Comparison of ENCODE assay signal across 8 cellular contexts in the genomic region with DNA sequence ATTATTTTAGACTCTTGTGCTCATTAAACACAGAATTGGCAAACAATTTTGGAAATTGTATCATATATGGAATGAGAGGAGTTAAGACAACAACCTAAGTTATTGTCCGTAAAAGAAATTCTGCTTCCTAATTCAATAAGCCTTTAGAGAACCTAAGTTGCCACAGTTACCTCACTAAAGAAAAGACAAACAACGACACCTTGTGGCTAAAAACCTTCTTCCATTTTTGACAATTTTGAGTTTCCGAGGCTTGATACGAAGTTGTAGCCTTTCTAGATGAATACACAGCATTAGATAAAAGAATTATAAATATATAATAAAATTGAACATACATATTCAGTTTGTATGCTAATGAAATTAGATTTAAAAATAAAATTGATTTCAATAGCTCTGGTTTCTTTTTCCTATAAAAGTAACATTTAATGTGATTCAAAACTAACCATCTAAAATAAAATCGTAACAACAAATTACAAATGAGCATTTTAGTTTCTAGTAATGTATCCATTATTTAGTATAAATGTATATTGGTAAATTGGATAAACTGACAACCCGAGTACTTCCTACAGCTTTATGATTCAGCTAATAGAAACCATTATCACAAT.
DNase-seq lines count a peak whose midpoint lies in the region; ATAC-seq and TF ChIP-seq lines count a peak whose summit lies in the region.

No MANE protein-coding gene starts in this region.

- no peak overlapping the region for H3K14ac ChIP-seq in trophoblast cell (ENCODE audit: low read length)

- no peak overlapping the region for H2AK5ac ChIP-seq in trophoblast cell (ENCODE audit: low read length)

- H2AFZ ChIP-seq in OCI-LY7 (ENCODE audit: low read length) (peak overlapping the region; percentile 64), trophoblast cell (ENCODE audit: insufficient read depth, low read length, poor library complexity) (no peak overlapping the region)

- no peaks in the 10 kb centered on the region for H3K79me1 ChIP-seq in trophoblast cell (ENCODE audit: low read length)

- H3K9me3 ChIP-seq in heart left ventricle (peaks cover 0 to 13% (median 0%) of the 10 kb centered on the region in 12 donors), OCI-LY7 (ENCODE audit: low read length) (no peaks in the 10 kb centered on the region), trophoblast cell (ENCODE audit: insufficient read depth, low read depth, low read length) (peaks cover 6% of the 10 kb centered on the region)

- ATAC-seq in heart left ventricle (no peak), left cardiac atrium (no peak), HG03432 (IDR thresholded peaks at IDR 0.05; ENCODE audit: unreplicated experiment) (peak; percentile 75), HG03135 (IDR thresholded peaks at IDR 0.05; ENCODE audit: unreplicated experiment) (no peak), GM21825 (IDR thresholded peaks at IDR 0.05; ENCODE audit: unreplicated experiment) (no peak)

- DNase-seq in heart left ventricle (no peak), left cardiac atrium (no peak), OCI-LY7 (ENCODE audit: low spot score) (peak; percentile 82), epidermal melanocyte (ENCODE audit: insufficient read length, low spot score) (peak; percentile 29), trophoblast cell (peak; percentile 25 to 94)

- intact Hi-C loops in heart left ventricle (cut with DNase I) (loop anchor here in 6 of 10 donors (2.0 to 10.0 kb wide), 7 partner anchors 662 to 1175 kb away; no protein-coding TSS in a partner anchor), left cardiac atrium (cut with DNase I) (loop anchor here in 1 of 2 donors (5.0 kb wide), 1 partner anchor 775 kb away; no protein-coding TSS in a partner anchor), OCI-LY7 (cut with micrococcal nuclease; ENCODE audit: unreplicated experiment) (loop anchor here (1.0 to 5.0 kb wide), 5 partner anchors 610 to 1172 kb away; a partner anchor contains a TSS)

- H3K4me2 ChIP-seq in OCI-LY7 (ENCODE audit: low read length) (no peak overlapping the region), trophoblast cell (ENCODE audit: low read length) (no peak overlapping the region)

- H3K27ac ChIP-seq in heart left ventricle (no peak overlapping the region), OCI-LY7 (ENCODE audit: low read depth, low read length, poor library complexity, severe bottlenecking) (no peak overlapping the region), trophoblast cell (ENCODE audit: low read depth, low read length) (no peak overlapping the region)

- no peak overlapping the region for H3K9ac ChIP-seq in trophoblast cell (ENCODE audit: low read length)

- H3K4me3 ChIP-seq in heart left ventricle (no peak overlapping the region), OCI-LY7 (ENCODE audit: low read depth, low read length, poor library complexity, severe bottlenecking) (no peak overlapping the region), trophoblast cell (ENCODE audit: low read depth, low read length) (no peak overlapping the region)

- H4K12ac ChIP-seq in trophoblast cell (ENCODE audit: low read depth, low read length) = no peak overlapping the region

- no peak overlapping the region for H2BK12ac ChIP-seq in trophoblast cell (ENCODE audit: low read length)

- H3K18ac ChIP-seq in trophoblast cell (ENCODE audit: low read length) = no peak overlapping the region

- H3K79me2 ChIP-seq in OCI-LY7 (ENCODE audit: insufficient read depth, low read depth, low read length) = no peaks in the 10 kb centered on the region
- no peaks in the 10 kb centered on the region for H3K79me2 ChIP-seq in trophoblast cell (ENCODE audit: control insufficient read depth, insufficient read depth, low read length, poor library complexity)

- TF ChIP-seq CTCF in heart left ventricle (IDR thresholded peaks at IDR 0.05) = peak; percentile 12 to 64 (median 41)
- peak; percentile 89 for TF ChIP-seq CTCF in OCI-LY7 (conservative IDR thresholded peaks at IDR 0.05; ENCODE audit: low read length)

- 28 to 32% (median 31%) methylated on average over 6 of the region's 6 CpGs for WGBS in heart left ventricle, 4 donors
- no CpG with 5 or more reads among the region's 6 CpGs for WGBS in trophoblast cell (ENCODE audit: extremely low coverage, insufficient coverage, insufficient read length)

- H2BK5ac ChIP-seq in trophoblast cell (ENCODE audit: low read depth, low read length, poor library complexity) = no peak overlapping the region

- no peak overlapping the region for H4K8ac ChIP-seq in trophoblast cell (ENCODE audit: low read depth, low read length)

- no TSS peak for BruUV-seq in OCI-LY7 (replicated peaks; lab: Mats Ljungman, UMichigan)

- no peaks in the 10 kb centered on the region for H3K27me3 ChIP-seq in heart left ventricle
- H3K27me3 ChIP-seq in trophoblast cell (ENCODE audit: insufficient read depth, low read length) = no peaks in the 10 kb centered on the region

- CTCF ChIA-PET in OCI-LY7 (lab: Charles Lee; ENCODE audit: unreplicated experiment) = no interaction called here

- H3K4me1 ChIP-seq in heart left ventricle (no peaks in the 10 kb centered on the region), OCI-LY7 (ENCODE audit: insufficient read depth, low read length, poor library complexity, severe bottlenecking) (peaks cover 4% of the 10 kb centered on the region), trophoblast cell (ENCODE audit: control insufficient read depth in 1 of 2, insufficient read depth in 2 of 2, low read length in 2 of 2) (no peaks in the 10 kb centered on the region)

- H3K9me2 ChIP-seq in OCI-LY7 (ENCODE audit: insufficient read depth, low read length) = no peaks in the 10 kb centered on the region

- POLR2A ChIA-PET in OCI-LY7 (lab: Charles Lee) = interaction anchor here (1.2 kb wide), 1 partner anchor 101 kb away, joined by 5 read pairs; no protein-coding TSS in a partner anchor

- no peaks in the 10 kb centered on the region for H4K20me1 ChIP-seq in OCI-LY7 (ENCODE audit: insufficient read depth, low read length)

- H4K91ac ChIP-seq in trophoblast cell (ENCODE audit: low read depth, low read length) = no peak overlapping the region

- no peak overlapping the region for H3K4ac ChIP-seq in trophoblast cell (ENCODE audit: low read depth, low read length)

- H3K36me3 ChIP-seq in heart left ventricle (no peaks in the 10 kb centered on the region), OCI-LY7 (ENCODE audit: insufficient read depth, low read length) (no peaks in the 10 kb centered on the region), trophoblast cell (ENCODE audit: control insufficient read depth in 1 of 2, insufficient read depth in 2 of 2, low read length in 2 of 2) (no peaks in the 10 kb centered on the region)

- no peak overlapping the region for H2BK120ac ChIP-seq in trophoblast cell (ENCODE audit: insufficient read depth, low read length, poor library complexity)

- no peak for TF ChIP-seq POLR2A in heart left ventricle (IDR thresholded peaks at IDR 0.05)

- no peak overlapping the region for H3K23ac ChIP-seq in trophoblast cell (ENCODE audit: low read length)

Comparison
In these comparisons a context has a peak if more than half of its experiments do, and no peak if none do; other contexts are left out.
1. DNase-seq: peak in OCI-LY7 (single experiment), epidermal melanocyte (single experiment) and trophoblast cell (2 of 2); none in heart left ventricle (0 of 5) and left cardiac atrium (single experiment).